In genomic region chr22:27487600-27488450, GRCh38 we compare ENCODE assay signal across 12 cellular contexts.
DNase-seq lines count a peak whose midpoint lies in the region; ATAC-seq lines count a peak whose summit lies in the region.
"Had no signal": no experiment of that assay in that cellular context is flagged by ENCODE, and none has a peak within 500 bp of the region (broad histone marks: within the 10 kb centered on the region; RNA-seq: fewer than 3 reads in every experiment).

No MANE protein-coding gene starts in this region.

- DNase-seq in AG08396 (ENCODE audit: low spot score) (peak; percentile 48), NCI-H146 treated with DMSO at 0.1 percent for 48 hours (lab: John Stamatoyannopoulos, UW; ENCODE audit: unreplicated experiment) (peak; percentile 9), dedifferentiated amniotic fluid mesenchymal stem cell (ENCODE audit: extremely low spot score) (peak; percentile 29), myocyte (ENCODE audit: low read depth) (peak; percentile 39), NCI-H2107 (lab: John Stamatoyannopoulos, UW) (no peak), NCI-H2227 (lab: John Stamatoyannopoulos, UW; ENCODE audit: unreplicated experiment) (no peak)
- DNase-seq in activated CD8-positive, alpha-beta T cell treated with anti-CD3 and anti-CD28 coated beads, Interleukin-2, amount 10 ng/mL, durations not matched to agents 7 days and 5 days: no peak
- DNase-seq: GOT3; hypothalamus; stimulated activated naive CD8-positive, alpha-beta T cell treated with anti-CD3 and anti-CD28 coated beads, Interleukin-15, Interleukin-2, amounts not matched to agents 100 U/mL and 50 U/mL, for 24 hours had no signal

- POLR2A ChIA-PET in activated CD8-positive, alpha-beta T cell treated with anti-CD3 and anti-CD28 coated beads, Interleukin-2, amount 10 ng/mL, durations not matched to agents 7 days and 5 days (lab: Charles Lee): no interaction called here

- peaks cover 5% of the 10 kb centered on the region for H3K4me1 Mint-ChIP-seq in activated CD8-positive, alpha-beta T cell treated with anti-CD3 and anti-CD28 coated beads, Interleukin-2, amount 10 ng/mL, durations not matched to agents 7 days and 5 days (ENCODE audit: low read depth)

- ATAC-seq in activated CD8-positive, alpha-beta T cell treated with anti-CD3 and anti-CD28 coated beads, Interleukin-2, amount 10 ng/mL, durations not matched to agents 7 days and 5 days: no peak
- no peak for ATAC-seq in HG03469 (IDR thresholded peaks at IDR 0.05; ENCODE audit: unreplicated experiment)
- ATAC-seq: stimulated activated naive CD8-positive, alpha-beta T cell treated with anti-CD3 and anti-CD28 coated beads, Interleukin-15, Interleukin-2, amounts not matched to agents 100 U/mL and 50 U/mL, for 24 hours had no signal

- H3K9me3 Mint-ChIP-seq in activated CD8-positive, alpha-beta T cell treated with anti-CD3 and anti-CD28 coated beads, Interleukin-2, amount 10 ng/mL, durations not matched to agents 7 days and 5 days (ENCODE audit: insufficient read depth): peaks cover 15% of the 10 kb centered on the region

- CTCF ChIA-PET in activated CD8-positive, alpha-beta T cell treated with anti-CD3 and anti-CD28 coated beads, Interleukin-2, amount 10 ng/mL, durations not matched to agents 7 days and 5 days (lab: Charles Lee): no interaction called here

- H3K36me3 Mint-ChIP-seq in activated CD8-positive, alpha-beta T cell treated with anti-CD3 and anti-CD28 coated beads, Interleukin-2, amount 10 ng/mL, durations not matched to agents 7 days and 5 days (ENCODE audit: low read depth): no peaks in the 10 kb centered on the region

- H3K27ac Mint-ChIP-seq in activated CD8-positive, alpha-beta T cell treated with anti-CD3 and anti-CD28 coated beads, Interleukin-2, amount 10 ng/mL, durations not matched to agents 7 days and 5 days: no peak overlapping the region
- H3K27ac Mint-ChIP-seq: activated naive CD8-positive, alpha-beta T cell had no signal

- H3K27me3 Mint-ChIP-seq in activated CD8-positive, alpha-beta T cell treated with anti-CD3 and anti-CD28 coated beads, Interleukin-2, amount 10 ng/mL, durations not matched to agents 7 days and 5 days (ENCODE audit: low read depth): no peaks in the 10 kb centered on the region
- H3K27me3 Mint-ChIP-seq: activated naive CD8-positive, alpha-beta T cell had no signal

- no peak overlapping the region for H3K4me3 Mint-ChIP-seq in activated CD8-positive, alpha-beta T cell treated with anti-CD3 and anti-CD28 coated beads, Interleukin-2, amount 10 ng/mL, durations not matched to agents 7 days and 5 days
- H3K4me3 Mint-ChIP-seq: activated naive CD8-positive, alpha-beta T cell had no signal

Comparison
In these comparisons a context has a peak if more than half of its experiments do, and no peak if none do; other contexts are left out.
1. DNase-seq: peak in AG08396 (single experiment), NCI-H146 treated with DMSO at 0.1 percent for 48 hours (single experiment), dedifferentiated amniotic fluid mesenchymal stem cell (single experiment) and myocyte (single experiment); none in activated CD8-positive, alpha-beta T cell treated with anti-CD3 and anti-CD28 coated beads, Interleukin-2, amount 10 ng/mL, durations not matched to agents 7 days and 5 days (single experiment), NCI-H2107 (single experiment) and NCI-H2227 (single experiment).